In the genomic region with DNA sequence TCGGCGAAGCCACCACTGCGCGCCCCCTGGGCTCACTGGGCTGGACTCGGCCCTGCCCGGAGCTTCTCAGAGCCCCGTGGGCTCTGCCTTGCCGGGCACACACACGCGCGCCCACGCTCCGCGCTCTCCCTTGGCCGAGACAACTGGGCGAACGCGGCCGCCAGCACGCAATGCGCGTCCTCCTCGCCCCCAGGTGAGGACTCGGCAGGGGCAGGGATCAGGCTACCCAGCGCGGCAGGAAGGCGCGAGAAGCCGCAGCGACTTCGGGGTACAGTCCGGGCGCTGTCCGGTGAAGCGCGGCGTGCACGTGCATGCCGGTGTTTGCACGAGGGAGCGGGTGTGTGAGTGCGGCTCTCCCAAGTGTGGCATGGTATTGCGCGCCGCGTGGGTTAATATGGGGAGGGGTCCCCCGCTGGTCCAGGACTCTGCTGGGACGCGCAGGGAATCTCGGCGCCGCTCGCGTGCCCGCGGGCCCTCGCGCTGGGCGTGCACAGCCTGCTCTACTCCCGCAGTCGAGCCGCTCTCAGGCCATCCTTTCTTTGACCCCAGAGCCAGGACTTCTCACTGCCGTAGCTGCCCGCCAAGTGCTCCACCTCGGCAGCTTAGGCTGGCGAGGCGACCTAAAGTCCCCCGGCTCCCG, we compare ENCODE assay signal across 13 cellular contexts. TPM values are rescaled to one million over a fixed set of nuclear protein-coding genes. Genes with fewer than 3 reads are reported as not detected.
DNase-seq lines count a peak whose midpoint lies in the region; ATAC-seq and TF ChIP-seq lines count a peak whose summit lies in the region.
"Had no signal": no experiment of that assay in that cellular context is flagged by ENCODE, and none has a peak within 500 bp of the region (broad histone marks: within the 10 kb centered on the region; RNA-seq: fewer than 3 reads in every experiment).

No MANE protein-coding gene starts in this region.

- no peak overlapping the region for H3K27ac ChIP-seq in iPS-20b (ENCODE audit: low read length)
- no peak overlapping the region for H3K27ac ChIP-seq in skeletal muscle tissue (ENCODE audit: low read depth, low read length)
- H3K27ac ChIP-seq in naive thymus-derived CD4-positive, alpha-beta T cell (ENCODE audit: low read depth, low read length): no peak overlapping the region
- H3K27ac ChIP-seq in tibial nerve: no peak overlapping the region

- WGBS in tibial nerve, 2 donors: 0 to 4% methylated on average over 6 to 67 of the region's 69 CpGs

- H3K4me3 ChIP-seq in H7 (ENCODE audit: insufficient read depth, low read depth, low read length) (peak overlapping the region; percentile 21; the same call in 1 of the 2 replicates), iPS-20b (ENCODE audit: low read length) (peak overlapping the region; percentile 52; the same call in 1 of the 2 replicates), skeletal muscle tissue (ENCODE audit: low read length in 3 of 3) (peak overlapping the region in 2 of 3 donors; percentile 54 to 56), tibial nerve (peak overlapping the region in 1 of 4 donors; percentile 6)
- no peak overlapping the region for H3K4me3 ChIP-seq in naive thymus-derived CD4-positive, alpha-beta T cell (ENCODE audit: low read length)

- POLR2A ChIA-PET in naive thymus-derived CD4-positive, alpha-beta T cell (lab: Charles Lee): no interaction called here

- peaks cover 53% of the 10 kb centered on the region for H3K27me3 Mint-ChIP-seq in brain
- H3K27me3 Mint-ChIP-seq in naive thymus-derived CD4-positive, alpha-beta T cell: peaks cover 41 to 61% (median 52%) of the 10 kb centered on the region in 5 donors

- no peak overlapping the region for H3K9ac ChIP-seq in iPS-20b (ENCODE audit: low read depth, low read length)
- H3K9ac ChIP-seq in skeletal muscle tissue (ENCODE audit: low read depth in 1 of 3, low read length in 3 of 3): no peak overlapping the region

- ATAC-seq in GM21367 (IDR thresholded peaks at IDR 0.05; ENCODE audit: unreplicated experiment): no peak
- ATAC-seq in naive thymus-derived CD4-positive, alpha-beta T cell: no peak
- ATAC-seq: stimulated activated naive CD8-positive, alpha-beta T cell treated with anti-CD3 and anti-CD28 coated beads, Interleukin-15, Interleukin-2, amounts not matched to agents 100 U/mL and 50 U/mL, for 24 hours had no signal

- intact Hi-C loops in naive thymus-derived CD4-positive, alpha-beta T cell (cut with micrococcal nuclease): no loop called here

- H3K9me3 ChIP-seq in iPS-20b (ENCODE audit: insufficient read depth, low read depth, low read length) (peaks cover 13% of the 10 kb centered on the region), skeletal muscle tissue (ENCODE audit: control insufficient read depth in 3 of 3, low read length in 3 of 3) (no peaks in the 10 kb centered on the region), tibial nerve (no peaks in the 10 kb centered on the region)
- no peaks in the 10 kb centered on the region for H3K9me3 ChIP-seq in naive thymus-derived CD4-positive, alpha-beta T cell (ENCODE audit: control insufficient read depth in 2 of 3, low read length in 3 of 3)

- DNase-seq in H7: peak; percentile 74
- DNase-seq in naive thymus-derived CD4-positive, alpha-beta T cell: no peak
- DNase-seq in tibial nerve (ENCODE audit: low spot score in 2 of 2): no peak
- no peak for DNase-seq in NCI-H128 (lab: John Stamatoyannopoulos, UW; ENCODE audit: unreplicated experiment)
- DNase-seq: activated CD8-positive, alpha-beta memory T cell treated with anti-CD3 and anti-CD28 coated beads, Interleukin-2, amount 50 U/mL, for 48 hours; DMS79; midbrain; NCI-H1417 treated with DMSO at 0.1 percent for 48 hours; stimulated activated naive CD8-positive, alpha-beta T cell treated with anti-CD3 and anti-CD28 coated beads, Interleukin-15, Interleukin-2, amounts not matched to agents 100 U/mL and 50 U/mL, for 24 hours had no signal

- H3K36me3 ChIP-seq in H7 (replicated peaks; ENCODE audit: control insufficient read depth, insufficient read depth, low read length): no peaks in the 10 kb centered on the region
- no peaks in the 10 kb centered on the region for H3K36me3 ChIP-seq in iPS-20b (ENCODE audit: insufficient read depth, low read depth, low read length)
- no peaks in the 10 kb centered on the region for H3K36me3 ChIP-seq in skeletal muscle tissue (ENCODE audit: control insufficient read depth in 3 of 3, insufficient read depth in 3 of 3, low read length in 3 of 3)
- H3K36me3 ChIP-seq in naive thymus-derived CD4-positive, alpha-beta T cell (ENCODE audit: control insufficient read depth in 2 of 3, insufficient read depth in 3 of 3, low read length in 3 of 3): no peaks in the 10 kb centered on the region
- no peaks in the 10 kb centered on the region for H3K36me3 ChIP-seq in tibial nerve

- peaks cover 9% of the 10 kb centered on the region; the same call in 1 of the 2 replicates for H3K4me1 ChIP-seq in iPS-20b (ENCODE audit: insufficient read depth, low read length)
- H3K4me1 ChIP-seq in skeletal muscle tissue (ENCODE audit: control insufficient read depth in 3 of 3, insufficient read depth in 3 of 3, low read length in 3 of 3): peaks cover 10 to 13% (median 10%) of the 10 kb centered on the region in 3 donors
- H3K4me1 ChIP-seq in naive thymus-derived CD4-positive, alpha-beta T cell (ENCODE audit: control insufficient read depth in 2 of 2, insufficient read depth in 2 of 2, low read length in 2 of 2): no peaks in the 10 kb centered on the region
- H3K4me1 ChIP-seq in tibial nerve: peaks cover 0 to 51% (median 9%) of the 10 kb centered on the region in 4 donors

- peaks cover 46% of the 10 kb centered on the region for H3K4me1 Mint-ChIP-seq in brain
- H3K4me1 Mint-ChIP-seq in naive thymus-derived CD4-positive, alpha-beta T cell: peaks cover 0 to 13% (median 5%) of the 10 kb centered on the region in 7 donors

- peaks cover 65% of the 10 kb centered on the region for H3K27me3 ChIP-seq in H7 (ENCODE audit: control insufficient read depth, insufficient read depth, low read length)
- peaks cover 99% of the 10 kb centered on the region for H3K27me3 ChIP-seq in iPS-20b (ENCODE audit: insufficient read depth, low read length)
- H3K27me3 ChIP-seq in skeletal muscle tissue (ENCODE audit: control insufficient read depth in 3 of 3, insufficient read depth in 3 of 3, low read length in 3 of 3): peaks cover 78 to 94% (median 90%) of the 10 kb centered on the region in 3 donors
- H3K27me3 ChIP-seq in naive thymus-derived CD4-positive, alpha-beta T cell (ENCODE audit: control insufficient read depth in 2 of 2, insufficient read depth in 2 of 2, low read length in 2 of 2): peaks cover 0 to 8% of the 10 kb centered on the region in 2 donors
- peaks cover 5 to 90% of the 10 kb centered on the region in 2 donors for H3K27me3 ChIP-seq in tibial nerve

- H3K27ac Mint-ChIP-seq in brain: peak overlapping the region in 2 of 5 experiments; percentile 84 to 91
- no peak overlapping the region for H3K27ac Mint-ChIP-seq in naive thymus-derived CD4-positive, alpha-beta T cell

- H3K4me3 Mint-ChIP-seq in brain: peak overlapping the region in 4 of 5 experiments; percentile 59 to 86 (median 79)
- H3K4me3 Mint-ChIP-seq in naive thymus-derived CD4-positive, alpha-beta T cell: peak overlapping the region in 1 of 10 donors; percentile 2

- CTCF ChIA-PET in naive thymus-derived CD4-positive, alpha-beta T cell (lab: Charles Lee): no interaction called here

- H3K36me3 Mint-ChIP-seq in brain: no peaks in the 10 kb centered on the region
- no peaks in the 10 kb centered on the region for H3K36me3 Mint-ChIP-seq in naive thymus-derived CD4-positive, alpha-beta T cell

- peaks cover 0 to 5% (median 0%) of the 10 kb centered on the region in 5 experiments for H3K9me3 Mint-ChIP-seq in brain
- H3K9me3 Mint-ChIP-seq in naive thymus-derived CD4-positive, alpha-beta T cell: no peaks in the 10 kb centered on the region

- TF ChIP-seq POLR2A in tibial nerve (IDR thresholded peaks at IDR 0.05): no peak

- TF ChIP-seq EP300 in tibial nerve (IDR thresholded peaks at IDR 0.05): no peak

- TF ChIP-seq CTCF in brain (conservative IDR thresholded peaks at IDR 0.05) (no peak), tibial nerve (IDR thresholded peaks at IDR 0.05) (no peak)

RNA-seq across cellular contexts. Expression of a gene that starts 5.5 kb away (rescaled TPM):
- total RNA-seq in H7 (2014; rRNA removed; shearing (Covaris generic)): 0.10 TPM in 1 of 2 replicates, not detected in the other
- 15.9 TPM for polyA plus RNA-seq in brain (ENCODE audit: insufficient read depth, low read depth, low replicate concordance)
- total RNA-seq in skeletal muscle tissue: not detected
- not detected for total RNA-seq in naive thymus-derived CD4-positive, alpha-beta T cell
- polyA plus RNA-seq in naive thymus-derived CD4-positive, alpha-beta T cell: not detected
- not detected for total RNA-seq in tibial nerve
